Comparison of ENCODE assay signal across 1 cellular context in the genomic region with DNA sequence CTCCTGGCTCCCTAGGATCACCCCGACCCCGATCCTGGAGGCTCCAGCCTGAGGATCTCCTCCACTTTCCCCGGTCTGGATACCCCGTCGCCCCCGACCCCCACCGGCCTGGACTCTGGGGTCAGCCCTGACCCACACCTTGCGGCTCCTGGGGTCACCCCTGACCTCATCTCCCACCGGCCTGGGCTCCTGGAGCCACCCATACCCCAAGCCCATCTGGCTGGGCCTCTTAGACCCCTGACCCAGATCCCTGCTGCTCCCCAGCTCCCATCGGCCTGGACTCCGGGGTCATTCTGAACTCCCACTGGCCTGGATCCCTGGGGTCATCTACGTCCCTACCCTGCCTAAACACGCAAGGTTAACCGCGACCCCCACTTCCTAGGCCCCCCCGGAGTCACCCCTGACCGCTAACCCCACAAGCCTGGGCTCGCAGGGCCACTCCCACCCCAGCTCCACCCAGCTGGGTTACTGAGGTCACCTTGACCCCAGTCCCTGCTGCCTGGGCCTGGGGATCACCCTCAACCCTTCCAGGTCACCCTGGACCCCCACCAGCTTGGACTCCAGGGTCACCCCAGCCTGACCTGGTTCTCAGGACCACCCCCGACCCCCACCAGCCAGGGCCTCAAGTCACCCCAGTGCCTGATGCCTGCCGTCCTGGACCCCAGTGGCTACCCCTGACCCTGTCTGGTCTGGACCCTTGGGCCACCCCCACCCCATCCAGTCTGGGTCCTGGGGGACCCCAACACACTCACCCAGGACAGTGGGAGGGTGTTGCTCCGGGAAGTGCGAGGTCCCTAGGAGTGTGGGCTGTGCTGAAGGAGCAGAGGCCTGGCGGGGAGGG.
A peak's percentile ranks its signal among the peaks of the same experiment; 100 is the strongest.
TF ChIP-seq lines count a peak whose summit lies in the region.

No MANE protein-coding gene starts in this region.

TF ChIP-seq in HepG2, 621 proteins besides CTCF, POLR2A, EP300 and RAD21 (continued from another document and continues in another):
- TF ChIP-seq, protein P1, sequence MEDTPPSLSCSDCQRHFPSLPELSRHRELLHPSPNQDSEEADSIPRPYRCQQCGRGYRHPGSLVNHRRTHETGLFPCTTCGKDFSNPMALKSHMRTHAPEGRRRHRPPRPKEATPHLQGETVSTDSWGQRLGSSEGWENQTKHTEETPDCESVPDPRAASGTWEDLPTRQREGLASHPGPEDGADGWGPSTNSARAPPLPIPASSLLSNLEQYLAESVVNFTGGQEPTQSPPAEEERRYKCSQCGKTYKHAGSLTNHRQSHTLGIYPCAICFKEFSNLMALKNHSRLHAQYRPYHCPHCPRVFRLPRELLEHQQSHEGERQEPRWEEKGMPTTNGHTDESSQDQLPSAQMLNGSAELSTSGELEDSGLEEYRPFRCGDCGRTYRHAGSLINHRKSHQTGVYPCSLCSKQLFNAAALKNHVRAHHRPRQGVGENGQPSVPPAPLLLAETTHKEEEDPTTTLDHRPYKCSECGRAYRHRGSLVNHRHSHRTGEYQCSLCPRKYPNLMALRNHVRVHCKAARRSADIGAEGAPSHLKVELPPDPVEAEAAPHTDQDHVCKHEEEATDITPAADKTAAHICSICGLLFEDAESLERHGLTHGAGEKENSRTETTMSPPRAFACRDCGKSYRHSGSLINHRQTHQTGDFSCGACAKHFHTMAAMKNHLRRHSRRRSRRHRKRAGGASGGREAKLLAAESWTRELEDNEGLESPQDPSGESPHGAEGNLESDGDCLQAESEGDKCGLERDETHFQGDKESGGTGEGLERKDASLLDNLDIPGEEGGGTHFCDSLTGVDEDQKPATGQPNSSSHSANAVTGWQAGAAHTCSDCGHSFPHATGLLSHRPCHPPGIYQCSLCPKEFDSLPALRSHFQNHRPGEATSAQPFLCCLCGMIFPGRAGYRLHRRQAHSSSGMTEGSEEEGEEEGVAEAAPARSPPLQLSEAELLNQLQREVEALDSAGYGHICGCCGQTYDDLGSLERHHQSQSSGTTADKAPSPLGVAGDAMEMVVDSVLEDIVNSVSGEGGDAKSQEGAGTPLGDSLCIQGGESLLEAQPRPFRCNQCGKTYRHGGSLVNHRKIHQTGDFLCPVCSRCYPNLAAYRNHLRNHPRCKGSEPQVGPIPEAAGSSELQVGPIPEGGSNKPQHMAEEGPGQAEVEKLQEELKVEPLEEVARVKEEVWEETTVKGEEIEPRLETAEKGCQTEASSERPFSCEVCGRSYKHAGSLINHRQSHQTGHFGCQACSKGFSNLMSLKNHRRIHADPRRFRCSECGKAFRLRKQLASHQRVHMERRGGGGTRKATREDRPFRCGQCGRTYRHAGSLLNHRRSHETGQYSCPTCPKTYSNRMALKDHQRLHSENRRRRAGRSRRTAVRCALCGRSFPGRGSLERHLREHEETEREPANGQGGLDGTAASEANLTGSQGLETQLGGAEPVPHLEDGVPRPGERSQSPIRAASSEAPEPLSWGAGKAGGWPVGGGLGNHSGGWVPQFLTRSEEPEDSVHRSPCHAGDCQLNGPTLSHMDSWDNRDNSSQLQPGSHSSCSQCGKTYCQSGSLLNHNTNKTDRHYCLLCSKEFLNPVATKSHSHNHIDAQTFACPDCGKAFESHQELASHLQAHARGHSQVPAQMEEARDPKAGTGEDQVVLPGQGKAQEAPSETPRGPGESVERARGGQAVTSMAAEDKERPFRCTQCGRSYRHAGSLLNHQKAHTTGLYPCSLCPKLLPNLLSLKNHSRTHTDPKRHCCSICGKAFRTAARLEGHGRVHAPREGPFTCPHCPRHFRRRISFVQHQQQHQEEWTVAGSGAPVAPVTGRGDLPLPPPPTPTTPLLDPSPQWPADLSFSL (CRISPR knock-in tag; IDR thresholded peaks at IDR 0.05) = no peak
- peak; percentile 0; the same call in 1 of the 2 replicates for TF ChIP-seq HIC2 (CRISPR knock-in tag; IDR thresholded peaks at IDR 0.05; ENCODE audit: low read depth)
- no peak for TF ChIP-seq GZF1 (CRISPR knock-in tag; IDR thresholded peaks at IDR 0.05)
- peak; percentile 44; the same call in 1 of the 2 replicates for TF ChIP-seq NR2F2 (IDR thresholded peaks at IDR 0.05; ENCODE audit: borderline replicate concordance, low read depth)
- TF ChIP-seq, protein P2, sequence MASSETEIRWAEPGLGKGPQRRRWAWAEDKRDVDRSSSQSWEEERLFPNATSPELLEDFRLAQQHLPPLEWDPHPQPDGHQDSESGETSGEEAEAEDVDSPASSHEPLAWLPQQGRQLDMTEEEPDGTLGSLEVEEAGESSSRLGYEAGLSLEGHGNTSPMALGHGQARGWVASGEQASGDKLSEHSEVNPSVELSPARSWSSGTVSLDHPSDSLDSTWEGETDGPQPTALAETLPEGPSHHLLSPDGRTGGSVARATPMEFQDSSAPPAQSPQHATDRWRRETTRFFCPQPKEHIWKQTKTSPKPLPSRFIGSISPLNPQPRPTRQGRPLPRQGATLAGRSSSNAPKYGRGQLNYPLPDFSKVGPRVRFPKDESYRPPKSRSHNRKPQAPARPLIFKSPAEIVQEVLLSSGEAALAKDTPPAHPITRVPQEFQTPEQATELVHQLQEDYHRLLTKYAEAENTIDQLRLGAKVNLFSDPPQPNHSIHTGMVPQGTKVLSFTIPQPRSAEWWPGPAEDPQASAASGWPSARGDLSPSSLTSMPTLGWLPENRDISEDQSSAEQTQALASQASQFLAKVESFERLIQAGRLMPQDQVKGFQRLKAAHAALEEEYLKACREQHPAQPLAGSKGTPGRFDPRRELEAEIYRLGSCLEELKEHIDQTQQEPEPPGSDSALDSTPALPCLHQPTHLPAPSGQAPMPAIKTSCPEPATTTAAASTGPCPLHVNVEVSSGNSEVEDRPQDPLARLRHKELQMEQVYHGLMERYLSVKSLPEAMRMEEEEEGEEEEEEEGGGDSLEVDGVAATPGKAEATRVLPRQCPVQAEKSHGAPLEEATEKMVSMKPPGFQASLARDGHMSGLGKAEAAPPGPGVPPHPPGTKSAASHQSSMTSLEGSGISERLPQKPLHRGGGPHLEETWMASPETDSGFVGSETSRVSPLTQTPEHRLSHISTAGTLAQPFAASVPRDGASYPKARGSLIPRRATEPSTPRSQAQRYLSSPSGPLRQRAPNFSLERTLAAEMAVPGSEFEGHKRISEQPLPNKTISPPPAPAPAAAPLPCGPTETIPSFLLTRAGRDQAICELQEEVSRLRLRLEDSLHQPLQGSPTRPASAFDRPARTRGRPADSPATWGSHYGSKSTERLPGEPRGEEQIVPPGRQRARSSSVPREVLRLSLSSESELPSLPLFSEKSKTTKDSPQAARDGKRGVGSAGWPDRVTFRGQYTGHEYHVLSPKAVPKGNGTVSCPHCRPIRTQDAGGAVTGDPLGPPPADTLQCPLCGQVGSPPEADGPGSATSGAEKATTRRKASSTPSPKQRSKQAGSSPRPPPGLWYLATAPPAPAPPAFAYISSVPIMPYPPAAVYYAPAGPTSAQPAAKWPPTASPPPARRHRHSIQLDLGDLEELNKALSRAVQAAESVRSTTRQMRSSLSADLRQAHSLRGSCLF (CRISPR knock-in tag; IDR thresholded peaks at IDR 0.05; ENCODE audit: borderline replicate concordance) = no peak
- TF ChIP-seq, protein P3, sequence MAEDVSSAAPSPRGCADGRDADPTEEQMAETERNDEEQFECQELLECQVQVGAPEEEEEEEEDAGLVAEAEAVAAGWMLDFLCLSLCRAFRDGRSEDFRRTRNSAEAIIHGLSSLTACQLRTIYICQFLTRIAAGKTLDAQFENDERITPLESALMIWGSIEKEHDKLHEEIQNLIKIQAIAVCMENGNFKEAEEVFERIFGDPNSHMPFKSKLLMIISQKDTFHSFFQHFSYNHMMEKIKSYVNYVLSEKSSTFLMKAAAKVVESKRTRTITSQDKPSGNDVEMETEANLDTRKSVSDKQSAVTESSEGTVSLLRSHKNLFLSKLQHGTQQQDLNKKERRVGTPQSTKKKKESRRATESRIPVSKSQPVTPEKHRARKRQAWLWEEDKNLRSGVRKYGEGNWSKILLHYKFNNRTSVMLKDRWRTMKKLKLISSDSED (CRISPR knock-in tag; IDR thresholded peaks at IDR 0.05) = no peak
- TF ChIP-seq ZNF660 (CRISPR knock-in tag; IDR thresholded peaks at IDR 0.05; ENCODE audit: borderline replicate concordance, low read depth) = no peak
- peak; percentile 29; the same call in 1 of the 2 replicates for TF ChIP-seq ZNF776 (CRISPR knock-in tag; IDR thresholded peaks at IDR 0.05)
- no peak for TF ChIP-seq PCBP2 (optimal IDR thresholded peaks at IDR 0.05; ENCODE audit: low read depth, low read length, poor library complexity, severe bottlenecking)
- no peak for TF ChIP-seq ZNF10 (CRISPR knock-in tag; IDR thresholded peaks at IDR 0.05; ENCODE audit: borderline replicate concordance, low read depth)
- TF ChIP-seq, protein P4, sequence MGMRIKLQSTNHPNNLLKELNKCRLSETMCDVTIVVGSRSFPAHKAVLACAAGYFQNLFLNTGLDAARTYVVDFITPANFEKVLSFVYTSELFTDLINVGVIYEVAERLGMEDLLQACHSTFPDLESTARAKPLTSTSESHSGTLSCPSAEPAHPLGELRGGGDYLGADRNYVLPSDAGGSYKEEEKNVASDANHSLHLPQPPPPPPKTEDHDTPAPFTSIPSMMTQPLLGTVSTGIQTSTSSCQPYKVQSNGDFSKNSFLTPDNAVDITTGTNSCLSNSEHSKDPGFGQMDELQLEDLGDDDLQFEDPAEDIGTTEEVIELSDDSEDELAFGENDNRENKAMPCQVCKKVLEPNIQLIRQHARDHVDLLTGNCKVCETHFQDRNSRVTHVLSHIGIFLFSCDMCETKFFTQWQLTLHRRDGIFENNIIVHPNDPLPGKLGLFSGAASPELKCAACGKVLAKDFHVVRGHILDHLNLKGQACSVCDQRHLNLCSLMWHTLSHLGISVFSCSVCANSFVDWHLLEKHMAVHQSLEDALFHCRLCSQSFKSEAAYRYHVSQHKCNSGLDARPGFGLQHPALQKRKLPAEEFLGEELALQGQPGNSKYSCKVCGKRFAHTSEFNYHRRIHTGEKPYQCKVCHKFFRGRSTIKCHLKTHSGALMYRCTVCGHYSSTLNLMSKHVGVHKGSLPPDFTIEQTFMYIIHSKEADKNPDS (CRISPR knock-in tag; IDR thresholded peaks at IDR 0.05) = no peak
- TF ChIP-seq ZBTB4 (CRISPR knock-in tag; IDR thresholded peaks at IDR 0.05; ENCODE audit: borderline replicate concordance) = no peak
- no peak for TF ChIP-seq ZNF589 (CRISPR knock-in tag; conservative IDR thresholded peaks at IDR 0.05)
- TF ChIP-seq ZNF564 (CRISPR knock-in tag; IDR thresholded peaks at IDR 0.05) = no peak
- no peak for TF ChIP-seq NR1H2 (CRISPR knock-in tag; IDR thresholded peaks at IDR 0.05; ENCODE audit: borderline replicate concordance, low read depth)
- TF ChIP-seq ZSCAN29 (CRISPR knock-in tag; conservative IDR thresholded peaks at IDR 0.05) = no peak
- TF ChIP-seq E2F2 (CRISPR knock-in tag; IDR thresholded peaks at IDR 0.05; ENCODE audit: borderline replicate concordance) = no peak
- no peak for TF ChIP-seq XRCC5 (optimal IDR thresholded peaks at IDR 0.05; ENCODE audit: low read length)
- no peak for TF ChIP-seq ZBTB21 (CRISPR knock-in tag; IDR thresholded peaks at IDR 0.05)
- no peak for TF ChIP-seq RFX5 (IDR thresholded peaks at IDR 0.05; ENCODE audit: low read depth, low read length)
- TF ChIP-seq ADNP (CRISPR knock-in tag; IDR thresholded peaks at IDR 0.05) = no peak
- TF ChIP-seq ZNF556 (CRISPR knock-in tag; IDR thresholded peaks at IDR 0.05; ENCODE audit: borderline replicate concordance) = no peak
- TF ChIP-seq, protein P5, sequence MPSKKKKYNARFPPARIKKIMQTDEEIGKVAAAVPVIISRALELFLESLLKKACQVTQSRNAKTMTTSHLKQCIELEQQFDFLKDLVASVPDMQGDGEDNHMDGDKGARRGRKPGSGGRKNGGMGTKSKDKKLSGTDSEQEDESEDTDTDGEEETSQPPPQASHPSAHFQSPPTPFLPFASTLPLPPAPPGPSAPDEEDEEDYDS (CRISPR knock-in tag; IDR thresholded peaks at IDR 0.05) = no peak
- TF ChIP-seq ZFP36L2 (CRISPR knock-in tag; IDR thresholded peaks at IDR 0.05) = no peak
- TF ChIP-seq ZNF670 (CRISPR knock-in tag; IDR thresholded peaks at IDR 0.05; ENCODE audit: borderline replicate concordance) = no peak
- no peak for TF ChIP-seq ZNF496 (CRISPR knock-in tag; IDR thresholded peaks at IDR 0.05; ENCODE audit: insufficient replicate concordance)
